Comparison of ENCODE assay signal across 8 cellular contexts in the genomic region with DNA sequence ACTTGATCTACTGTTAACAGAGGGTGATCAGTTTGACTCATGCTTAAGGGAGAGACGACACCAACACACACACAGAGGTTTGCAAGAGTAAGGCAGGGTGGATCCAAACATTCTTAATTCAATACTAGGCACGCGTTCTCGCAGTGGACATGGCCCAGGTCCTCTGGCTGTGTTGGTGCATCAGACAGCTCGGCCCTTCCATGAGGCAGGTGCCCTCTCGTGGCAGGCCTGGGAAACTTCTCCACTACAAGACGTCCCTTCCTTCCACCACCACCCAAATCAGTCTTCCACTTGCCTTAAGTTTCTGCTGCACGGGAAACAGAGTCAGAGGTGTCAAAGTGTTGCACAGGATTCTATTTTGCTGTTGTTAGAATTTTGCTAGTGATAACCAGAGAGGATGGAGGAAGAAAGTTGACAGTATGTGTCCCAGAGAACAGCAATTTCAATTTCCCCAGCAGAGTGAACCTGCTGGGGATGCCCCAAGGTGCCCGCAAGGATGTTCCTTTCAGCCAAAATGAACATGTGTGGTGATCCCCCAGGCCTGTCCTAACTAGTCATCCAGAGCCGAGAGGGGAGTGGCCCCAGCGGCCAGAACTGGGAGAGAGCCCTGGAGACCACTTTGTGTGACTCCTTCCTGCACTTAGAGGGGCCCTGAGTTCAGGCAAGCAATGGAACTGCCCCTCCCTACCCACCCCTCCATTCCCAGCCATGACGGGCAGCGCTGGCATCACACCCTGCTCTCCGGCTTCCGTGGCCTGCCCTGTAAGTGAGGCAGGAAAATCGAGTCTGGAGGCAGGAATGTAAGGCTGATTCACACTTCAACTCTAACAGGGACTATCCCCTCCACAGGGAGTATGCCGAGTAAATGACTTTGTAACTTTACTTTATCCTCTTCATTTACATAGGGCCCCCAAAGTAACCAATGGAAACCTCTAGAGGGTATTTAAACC. TPM values are rescaled to one million over a fixed set of nuclear protein-coding genes. Genes with fewer than 3 reads are reported as not detected.
DNase-seq lines count a peak whose midpoint lies in the region; ATAC-seq lines count a peak whose summit lies in the region.

No MANE protein-coding gene starts in this region.

- no peaks in the 10 kb centered on the region for H3K4me1 Mint-ChIP-seq in activated naive CD8-positive, alpha-beta T cell (ENCODE audit: low read depth)

- no peak overlapping the region for H3K4me3 Mint-ChIP-seq in activated naive CD8-positive, alpha-beta T cell

- DNase-seq in NCI-H2029 (lab: John Stamatoyannopoulos, UW) (peak; percentile 37), NCI-H2029 treated with DMSO at 0.1 percent for 48 hours (lab: John Stamatoyannopoulos, UW) (no peak), HPDE6-E6E7 (ENCODE audit: extremely low spot score) (peak; percentile 68), SK-N-DZ (ENCODE audit: low spot score) (peak; percentile 6), Right ventricle myocardium superior (peak; percentile 85), putamen (ENCODE audit: low spot score) (peak; percentile 31), KG1 (lab: John Stamatoyannopoulos, UW) (no peak)

- intact Hi-C loops in Right ventricle myocardium superior (cut with DNase I), result loop anchor here (5.0 to 10.0 kb wide), 2 partner anchors 179 to 336 kb away; no protein-coding TSS in a partner anchor

- H3K27ac Mint-ChIP-seq in activated naive CD8-positive, alpha-beta T cell, result peak overlapping the region; percentile 8

- peak; percentile 95 for ATAC-seq in Right ventricle myocardium superior (ENCODE audit: poor library complexity)

- H3K9me3 Mint-ChIP-seq in activated naive CD8-positive, alpha-beta T cell (ENCODE audit: low read depth), result no peaks in the 10 kb centered on the region

- H3K36me3 Mint-ChIP-seq in activated naive CD8-positive, alpha-beta T cell, result peaks cover 8% of the 10 kb centered on the region

- H3K27me3 Mint-ChIP-seq in activated naive CD8-positive, alpha-beta T cell, result no peaks in the 10 kb centered on the region

RNA-seq across cellular contexts. Expression of a gene that starts 34.8 kb away (rescaled TPM):
- polyA plus RNA-seq in SK-N-DZ (2014; cell fraction: cytosol; rRNA removed), result not detected in 2 replicates
- polyA plus RNA-seq in SK-N-DZ (2014; cell fraction: nucleus; rRNA removed), result not detected in 2 replicates
- total RNA-seq in Right ventricle myocardium superior, result 10.5 TPM

RNA-seq across cellular contexts. Expression of a gene that starts 47.1 kb away (rescaled TPM):
- polyA plus RNA-seq in SK-N-DZ (2014; cell fraction: cytosol; rRNA removed), result not detected in 2 replicates
- polyA plus RNA-seq in SK-N-DZ (2014; cell fraction: nucleus; rRNA removed), result not detected in 2 replicates
- total RNA-seq in Right ventricle myocardium superior, result not detected

Comparison
In these comparisons a context has a peak if more than half of its experiments do, and no peak if none do; other contexts are left out.
1. DNase-seq: peak in NCI-H2029 (single experiment), HPDE6-E6E7 (single experiment), SK-N-DZ (single experiment), Right ventricle myocardium superior (single experiment) and putamen (single experiment); none in NCI-H2029 treated with DMSO at 0.1 percent for 48 hours (single experiment) and KG1 (single experiment).